17 cellular contexts compared by ENCODE assay signal in the genomic region with DNA sequence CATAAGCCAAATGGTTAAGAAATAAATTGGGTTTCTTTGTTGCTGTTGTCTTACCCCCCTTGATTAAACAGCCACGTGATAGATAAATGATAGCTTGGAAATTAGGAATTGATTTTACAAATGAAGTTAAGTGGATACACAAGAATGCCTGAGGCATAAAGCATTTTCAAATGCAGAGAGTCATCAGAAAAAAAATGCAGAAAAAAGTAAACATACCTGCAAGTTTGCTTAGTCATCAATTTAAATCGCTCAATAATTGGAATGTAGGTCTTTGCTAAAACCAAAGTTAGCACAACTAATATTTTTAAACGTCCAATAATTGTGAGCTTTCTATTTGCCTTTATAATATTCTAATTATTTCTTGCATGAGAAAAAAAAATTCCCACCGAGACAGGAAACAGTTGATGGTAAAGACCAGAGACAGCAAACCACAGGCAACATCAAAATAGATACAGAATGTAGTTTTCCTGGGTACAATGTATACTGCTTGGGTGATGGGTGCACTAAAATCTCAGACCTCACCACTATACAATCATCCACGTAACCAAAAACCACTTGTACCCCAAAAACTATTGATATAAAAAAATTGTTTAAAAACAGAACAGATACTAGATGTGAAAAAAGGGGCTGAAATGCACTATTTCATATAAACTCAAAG.
"Had no signal": no experiment of that assay in that cellular context is flagged by ENCODE, and none has a peak within 500 bp of the region (broad histone marks: within the 10 kb centered on the region; RNA-seq: fewer than 3 reads in every experiment).

No MANE protein-coding gene starts in this region.

- H3K27me3 ChIP-seq: dorsolateral prefrontal cortex, hepatocyte, neural progenitor cell, sigmoid colon, spleen had no signal

- H3K4me1 ChIP-seq: neural progenitor cell, sigmoid colon, spleen had no signal

- H3K36me3 Mint-ChIP-seq: activated naive CD8-positive, alpha-beta T cell; neural progenitor cell; type B pancreatic cell had no signal

- H2AFZ ChIP-seq: hepatocyte had no signal

- H3K27ac ChIP-seq: dorsolateral prefrontal cortex, hepatocyte, neural progenitor cell, sigmoid colon, spleen had no signal

- H3K9me3 ChIP-seq: sigmoid colon, spleen had no signal

- H3K4me2 ChIP-seq: hepatocyte, neural progenitor cell had no signal

- H3K4me3 Mint-ChIP-seq: activated CD4-positive, alpha-beta T cell treated with anti-CD3 and anti-CD28 coated beads, Interleukin-2, amount 10 ng/mL, durations not matched to agents 24 days and 14 days; activated naive CD8-positive, alpha-beta T cell; activated T-cell treated with anti-CD3 and anti-CD28 coated beads, Interleukin-2, amount 50 U/mL, for 72 hours; neural progenitor cell; stimulated activated naive CD8-positive, alpha-beta T cell treated with anti-CD3 and anti-CD28 coated beads, Interleukin-15, amount 100 ng/mL, for 72 hours; type B pancreatic cell had no signal

- H3K9me3 Mint-ChIP-seq: activated CD4-positive, alpha-beta T cell treated with anti-CD3 and anti-CD28 coated beads, Interleukin-2, amount 10 ng/mL, durations not matched to agents 24 days and 14 days; activated T-cell treated with anti-CD3 and anti-CD28 coated beads, Interleukin-2, amount 50 U/mL, for 72 hours; neural progenitor cell; stimulated activated naive CD8-positive, alpha-beta T cell treated with anti-CD3 and anti-CD28 coated beads, Interleukin-15, amount 100 ng/mL, for 72 hours; type B pancreatic cell had no signal

- H3K27me3 Mint-ChIP-seq: activated CD4-positive, alpha-beta T cell treated with anti-CD3 and anti-CD28 coated beads, Interleukin-2, amount 10 ng/mL, durations not matched to agents 24 days and 14 days; activated naive CD8-positive, alpha-beta T cell; stimulated activated naive CD8-positive, alpha-beta T cell treated with anti-CD3 and anti-CD28 coated beads, Interleukin-15, amount 100 ng/mL, for 72 hours; type B pancreatic cell had no signal

- DNase-seq: activated CD4-positive, alpha-beta T cell treated with anti-CD3 and anti-CD28 coated beads, Interleukin-2, amount 10 ng/mL, durations not matched to agents 24 days and 14 days; activated CD4-positive, CD25-positive, alpha-beta regulatory T cell; activated CD8-positive, alpha-beta memory T cell treated with anti-CD3 and anti-CD28 coated beads, Interleukin-2, amount 50 U/mL, for 48 hours; activated gamma-delta T cell treated with Interleukin-2 at 50 U/mL for 16 hours; activated T-cell treated with anti-CD3 and anti-CD28 coated beads, Interleukin-2, amount 50 U/mL, for 72 hours; amniotic stem cell; dorsolateral prefrontal cortex; islet precursor cell; midbrain; sigmoid colon; spleen; stimulated activated naive CD8-positive, alpha-beta T cell treated with anti-CD3 and anti-CD28 coated beads, Interleukin-15, amount 100 ng/mL, for 72 hours had no signal

- H3K79me2 ChIP-seq: hepatocyte had no signal

- H3K4me1 Mint-ChIP-seq: activated CD4-positive, alpha-beta T cell treated with anti-CD3 and anti-CD28 coated beads, Interleukin-2, amount 10 ng/mL, durations not matched to agents 24 days and 14 days; neural progenitor cell; stimulated activated naive CD8-positive, alpha-beta T cell treated with anti-CD3 and anti-CD28 coated beads, Interleukin-15, amount 100 ng/mL, for 72 hours had no signal

- ATAC-seq: activated T-cell treated with anti-CD3 and anti-CD28 coated beads, Interleukin-2, amount 50 U/mL, for 72 hours; stimulated activated naive CD8-positive, alpha-beta T cell treated with anti-CD3 and anti-CD28 coated beads, Interleukin-15, amount 100 ng/mL, for 72 hours had no signal

- H3K4me3 ChIP-seq: dorsolateral prefrontal cortex, hepatocyte, lung, neural progenitor cell, sigmoid colon, spleen had no signal

- H3K9ac ChIP-seq: neural progenitor cell had no signal

- H3K27ac Mint-ChIP-seq: activated CD4-positive, alpha-beta T cell treated with anti-CD3 and anti-CD28 coated beads, Interleukin-2, amount 10 ng/mL, durations not matched to agents 24 days and 14 days; activated naive CD8-positive, alpha-beta T cell; activated T-cell treated with anti-CD3 and anti-CD28 coated beads, Interleukin-2, amount 50 U/mL, for 72 hours; neural progenitor cell; stimulated activated naive CD8-positive, alpha-beta T cell treated with anti-CD3 and anti-CD28 coated beads, Interleukin-15, amount 100 ng/mL, for 72 hours; type B pancreatic cell had no signal

- H3K36me3 ChIP-seq: neural progenitor cell, sigmoid colon, spleen had no signal
